ENCODE assay signal across 27 cellular contexts in genomic region chr2:118231759-118232158, GRCh38.
"Had no signal": no experiment of that assay in that cellular context is flagged by ENCODE, and none has a peak within 500 bp of the region (broad histone marks: within the 10 kb centered on the region; RNA-seq: fewer than 3 reads in every experiment).

No MANE protein-coding gene starts in this region.

- H3K9me3 ChIP-seq: breast epithelium had no signal

- H3K36me3 ChIP-seq: breast epithelium had no signal

- H3K4me1 ChIP-seq: breast epithelium had no signal

- H3K27ac ChIP-seq: breast epithelium, SK-N-MC, VCaP had no signal

- ATAC-seq: activated CD4-positive, alpha-beta T cell treated with anti-CD3 and anti-CD28 coated beads for 36 hours; Panc1; Right ventricle myocardium inferior had no signal

- H3K4me3 ChIP-seq: breast epithelium, SK-N-MC had no signal

- DNase-seq: activated CD4-positive, alpha-beta memory T cell treated with anti-CD3 and anti-CD28 coated beads, Interleukin-2, amount 10 ng/mL, durations not matched to agents 7 days and 5 days; activated CD4-positive, alpha-beta T cell treated with anti-CD3 and anti-CD28 coated beads for 36 hours; activated CD4-positive, alpha-beta T cell treated with anti-CD3 and anti-CD28 coated beads, Interleukin-2, amount 50 U/mL, for 1 hour; activated CD8-positive, alpha-beta memory T cell treated with anti-CD3 and anti-CD28 coated beads, Interleukin-2, amount 50 U/mL, for 48 hours; activated effector memory CD4-positive, alpha-beta T cell treated with Interleukin-2 at 50 U/mL for 16 hours; activated naive CD4-positive, alpha-beta T cell; activated T-cell treated with anti-CD3 and anti-CD28 coated beads, Interleukin-2, amount 50 U/mL, for 1 hour; aorta; caudate nucleus; KG1; NCI-H1048; NCI-H1417; NCI-H2029; NCI-H2107; NCI-H2171 treated with DMSO at 0.1 percent for 48 hours; NCI-H345; NCI-H510A; NCI-H69; NK-92 treated with Interleukin-12 subunit alpha and Interleukin-12 subunit beta, amount 100 ng/mL, for 24 hours; OCI-M1; RPMI8226; T-helper 1 cell had no signal
